14 cellular contexts compared by ENCODE assay signal in the genomic region with DNA sequence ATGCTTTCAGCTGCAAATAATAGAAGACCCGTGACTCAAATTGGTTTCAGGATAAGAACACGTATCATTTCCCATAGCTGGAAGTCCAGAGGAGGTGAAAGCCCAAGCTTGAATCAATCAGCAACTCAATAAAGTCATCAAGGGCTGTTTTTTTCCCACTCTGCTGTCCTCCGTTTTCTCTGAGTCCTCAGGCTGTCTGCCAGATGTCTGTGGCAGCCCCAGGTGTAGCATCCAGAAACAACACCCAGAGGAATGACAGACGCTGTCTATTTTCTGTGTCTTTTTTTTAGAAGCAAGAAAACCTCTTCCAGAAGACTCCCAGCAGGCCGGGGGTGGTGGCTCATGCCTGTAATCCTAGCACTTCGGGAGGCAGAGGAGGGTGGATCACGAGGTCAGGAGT.
DNase-seq lines count a peak whose midpoint lies in the region; ATAC-seq and TF ChIP-seq lines count a peak whose summit lies in the region.
"Had no signal": no experiment of that assay in that cellular context is flagged by ENCODE, and none has a peak within 500 bp of the region (broad histone marks: within the 10 kb centered on the region; RNA-seq: fewer than 3 reads in every experiment).

No MANE protein-coding gene starts in this region.

- no peaks in the 10 kb centered on the region for H3K36me3 ChIP-seq in MG63

- no peak for ATAC-seq in activated CD8-positive, alpha-beta memory T cell treated with anti-CD3 and anti-CD28 coated beads, Interleukin-2, amount 10 ng/mL, durations not matched to agents 7 days and 5 days

- H3K36me3 Mint-ChIP-seq in activated CD8-positive, alpha-beta memory T cell treated with anti-CD3 and anti-CD28 coated beads, Interleukin-2, amount 10 ng/mL, durations not matched to agents 7 days and 5 days = peaks cover 5% of the 10 kb centered on the region

- no peak overlapping the region for H3K27ac ChIP-seq in coronary artery

- no peak overlapping the region for H3K4me3 ChIP-seq in coronary artery
- no peak overlapping the region for H3K4me3 ChIP-seq in MG63

- H3K27ac Mint-ChIP-seq in activated CD8-positive, alpha-beta memory T cell treated with anti-CD3 and anti-CD28 coated beads, Interleukin-2, amount 10 ng/mL, durations not matched to agents 7 days and 5 days = no peak overlapping the region
- H3K27ac Mint-ChIP-seq: CD4-positive, alpha-beta T cell had no signal

- no peak for TF ChIP-seq CTCF in coronary artery (IDR thresholded peaks at IDR 0.05)

- peaks cover 10% of the 10 kb centered on the region for H3K4me1 Mint-ChIP-seq in activated CD8-positive, alpha-beta memory T cell treated with anti-CD3 and anti-CD28 coated beads, Interleukin-2, amount 10 ng/mL, durations not matched to agents 7 days and 5 days

- CTCF ChIA-PET in activated CD8-positive, alpha-beta memory T cell treated with anti-CD3 and anti-CD28 coated beads, Interleukin-2, amount 10 ng/mL, durations not matched to agents 7 days and 5 days (lab: Charles Lee) = interaction anchor here (0.7 kb wide), 1 partner anchor 57 kb away, joined by 3 read pairs; no protein-coding TSS in a partner anchor
- CTCF ChIA-PET in HEK293T (lab: Yijun Ruan, JAX) = no interaction called here

- H3K9me3 ChIP-seq in MG63 = peaks cover 2% of the 10 kb centered on the region; the same call in 1 of the 2 replicates

- H3K4me3 Mint-ChIP-seq in activated CD8-positive, alpha-beta memory T cell treated with anti-CD3 and anti-CD28 coated beads, Interleukin-2, amount 10 ng/mL, durations not matched to agents 7 days and 5 days = no peak overlapping the region
- H3K4me3 Mint-ChIP-seq: CD4-positive, alpha-beta T cell had no signal

- peaks cover 22% of the 10 kb centered on the region for H3K27me3 Mint-ChIP-seq in activated CD8-positive, alpha-beta memory T cell treated with anti-CD3 and anti-CD28 coated beads, Interleukin-2, amount 10 ng/mL, durations not matched to agents 7 days and 5 days

- POLR2A ChIA-PET in HEK293T (lab: Yijun Ruan, JAX) = no interaction called here

- peak; percentile 3 for DNase-seq in activated CD8-positive, alpha-beta memory T cell treated with anti-CD3 and anti-CD28 coated beads for 24 hours
- DNase-seq in activated CD8-positive, alpha-beta memory T cell treated with anti-CD3 and anti-CD28 coated beads, Interleukin-2, amount 10 ng/mL, durations not matched to agents 7 days and 5 days = no peak
- peak; percentile 43 for DNase-seq in coronary artery (ENCODE audit: low spot score)
- DNase-seq in islet precursor cell = peak; percentile 52
- no peak for DNase-seq in hypothalamus (lab: John Stamatoyannopoulos, UW)
- DNase-seq in MG63 = no peak
- DNase-seq in stimulated activated CD4-positive, alpha-beta T cell treated with anti-CD3 and anti-CD28 coated beads, Interleukin-4, amount 100 ng/mL, for 1 hour = no peak
- DNase-seq in HEK293T (ENCODE audit: extremely low spot score) = no peak
- DNase-seq: ACHN; C1 segment of cervical spinal cord; CD4-positive, alpha-beta T cell; DND-41; GF-D8; HCEC 1CT had no signal

- H3K9me3 Mint-ChIP-seq in activated CD8-positive, alpha-beta memory T cell treated with anti-CD3 and anti-CD28 coated beads, Interleukin-2, amount 10 ng/mL, durations not matched to agents 7 days and 5 days (ENCODE audit: low read depth) = peaks cover 2% of the 10 kb centered on the region

- H3K27me3 ChIP-seq in MG63 = no peaks in the 10 kb centered on the region

TF ChIP-seq in HEK293T, 16 proteins besides CTCF, POLR2A, EP300 and RAD21:
- TF ChIP-seq LEF1 (IDR thresholded peaks at IDR 0.05; ENCODE audit: borderline replicate concordance) = no peak
- TF ChIP-seq HDGF (IDR thresholded peaks at IDR 0.05; ENCODE audit: borderline replicate concordance) = no peak
- TF ChIP-seq ELF4 (IDR thresholded peaks at IDR 0.05) = no peak
- no peak for TF ChIP-seq SUZ12 (IDR thresholded peaks at IDR 0.05)
- TF ChIP-seq, protein P1, sequence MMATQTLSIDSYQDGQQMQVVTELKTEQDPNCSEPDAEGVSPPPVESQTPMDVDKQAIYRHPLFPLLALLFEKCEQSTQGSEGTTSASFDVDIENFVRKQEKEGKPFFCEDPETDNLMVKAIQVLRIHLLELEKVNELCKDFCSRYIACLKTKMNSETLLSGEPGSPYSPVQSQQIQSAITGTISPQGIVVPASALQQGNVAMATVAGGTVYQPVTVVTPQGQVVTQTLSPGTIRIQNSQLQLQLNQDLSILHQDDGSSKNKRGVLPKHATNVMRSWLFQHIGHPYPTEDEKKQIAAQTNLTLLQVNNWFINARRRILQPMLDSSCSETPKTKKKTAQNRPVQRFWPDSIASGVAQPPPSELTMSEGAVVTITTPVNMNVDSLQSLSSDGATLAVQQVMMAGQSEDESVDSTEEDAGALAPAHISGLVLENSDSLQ (IDR thresholded peaks at IDR 0.05) = no peak
- TF ChIP-seq CTBP1 (IDR thresholded peaks at IDR 0.05; ENCODE audit: borderline replicate concordance) = no peak
- no peak for TF ChIP-seq ARNT (IDR thresholded peaks at IDR 0.05)
- no peak for TF ChIP-seq BHLHE40 (IDR thresholded peaks at IDR 0.05; ENCODE audit: borderline replicate concordance)
- TF ChIP-seq FOXA1 (IDR thresholded peaks at IDR 0.05) = no peak
- no peak for TF ChIP-seq NFRKB (IDR thresholded peaks at IDR 0.05)
- TF ChIP-seq L3MBTL2 (conservative IDR thresholded peaks at IDR 0.05) = no peak
- TF ChIP-seq TARDBP (IDR thresholded peaks at IDR 0.05) = no peak
- TF ChIP-seq ZNF384 (IDR thresholded peaks at IDR 0.05) = no peak
- TF ChIP-seq FOXM1 (IDR thresholded peaks at IDR 0.05; ENCODE audit: borderline replicate concordance) = no peak
- no peak for TF ChIP-seq FOXK2 (IDR thresholded peaks at IDR 0.05)
- TF ChIP-seq SP1 (IDR thresholded peaks at IDR 0.05) = no peak

Comparison
In these comparisons a context has a peak if more than half of its experiments do, and no peak if none do; other contexts are left out.
1. DNase-seq: peak in activated CD8-positive, alpha-beta memory T cell treated with anti-CD3 and anti-CD28 coated beads for 24 hours (single experiment), coronary artery (single experiment) and islet precursor cell (single experiment); none in activated CD8-positive, alpha-beta memory T cell treated with anti-CD3 and anti-CD28 coated beads, Interleukin-2, amount 10 ng/mL, durations not matched to agents 7 days and 5 days (single experiment), hypothalamus (0 of 51), MG63 (single experiment), stimulated activated CD4-positive, alpha-beta T cell treated with anti-CD3 and anti-CD28 coated beads, Interleukin-4, amount 100 ng/mL, for 1 hour (single experiment) and HEK293T (single experiment).